Comparison of ENCODE assay signal across 8 cellular contexts in the genomic region with DNA sequence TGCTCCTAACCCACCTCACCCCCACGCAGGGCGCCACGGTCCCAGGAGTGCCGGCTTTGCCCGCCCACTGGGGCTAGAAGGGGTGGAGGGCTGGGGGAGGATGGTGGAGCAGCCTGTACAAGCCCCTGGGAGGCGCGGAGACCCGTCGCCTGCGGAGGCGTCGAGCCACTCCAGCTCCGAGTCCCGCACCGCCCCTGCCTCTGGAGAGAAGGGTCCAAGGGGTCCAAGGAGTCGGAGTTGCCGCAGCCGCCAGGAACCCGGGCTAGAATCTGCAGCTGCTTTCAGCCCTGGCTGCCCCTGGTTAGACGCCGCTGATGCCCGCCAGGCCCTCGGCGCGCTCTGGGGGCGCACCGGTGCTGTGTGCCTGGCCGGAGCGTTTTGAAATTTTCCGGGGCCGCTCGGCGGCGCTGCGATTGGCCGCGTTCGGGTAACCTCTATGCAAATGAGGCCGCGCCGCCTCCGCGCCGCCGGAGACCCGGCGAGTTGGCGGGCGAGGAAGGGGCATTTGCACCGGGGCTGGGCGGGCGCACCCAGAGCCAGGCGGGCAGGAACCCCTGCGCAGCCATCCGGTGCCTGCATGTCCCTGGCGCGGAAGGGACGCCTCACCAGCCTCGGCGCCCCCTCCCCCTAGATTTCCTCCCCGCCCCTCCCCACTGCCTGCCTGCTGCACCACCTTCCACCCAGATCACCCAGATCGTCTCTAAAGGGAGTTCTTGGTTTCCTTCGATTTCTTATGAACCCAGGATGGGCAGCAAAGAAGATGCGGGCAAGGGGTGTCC. TPM values are rescaled to one million over a fixed set of nuclear protein-coding genes. Genes with fewer than 3 reads are reported as not detected.
DNase-seq lines count a peak whose midpoint lies in the region; ATAC-seq and TF ChIP-seq lines count a peak whose summit lies in the region.

A gene with protein sequence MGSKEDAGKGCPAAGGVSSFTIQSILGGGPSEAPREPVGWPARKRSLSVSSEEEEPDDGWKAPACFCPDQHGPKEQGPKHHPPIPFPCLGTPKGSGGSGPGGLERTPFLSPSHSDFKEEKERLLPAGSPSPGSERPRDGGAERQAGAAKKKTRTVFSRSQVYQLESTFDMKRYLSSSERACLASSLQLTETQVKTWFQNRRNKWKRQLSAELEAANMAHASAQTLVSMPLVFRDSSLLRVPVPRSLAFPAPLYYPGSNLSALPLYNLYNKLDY (plus strand): TSS at position 502 of the 779 bp plus-strand sequence. CDS start 243 bp downstream, at position 745.

- no peaks in the 10 kb centered on the region for H3K9me2 ChIP-seq in hepatocyte (replicated peaks; ENCODE audit: insufficient read depth)

- H3K27me3 ChIP-seq in RWPE2 (ENCODE audit: insufficient read depth, poor library complexity, severe bottlenecking), result peaks cover 99% of the 10 kb centered on the region
- peaks cover 100% of the 10 kb centered on the region for H3K27me3 ChIP-seq in hepatocyte

- WGBS in hepatocyte (ENCODE audit: low lambda C conversion rate, missing lambda C conversion rate), result under 1% methylated on average over 26 of the region's 64 CpGs

- DNase-seq in AG08396 (ENCODE audit: low spot score) (peak; percentile 18), RWPE2 (ENCODE audit: low spot score) (no peak), hepatocyte (ENCODE audit: low spot score) (no peak), NCI-H226 (no peak), T-helper 9 cell (no peak), A172 (ENCODE audit: low spot score) (no peak)

- no peaks in the 10 kb centered on the region for H4K20me1 ChIP-seq in hepatocyte (ENCODE audit: insufficient read depth, poor library complexity, severe bottlenecking)

- H3K79me2 ChIP-seq in hepatocyte, result no peaks in the 10 kb centered on the region

- no peak for TF ChIP-seq CTCF in RWPE2 (IDR thresholded peaks at IDR 0.05; ENCODE audit: poor library complexity, severe bottlenecking)
- no peak for TF ChIP-seq CTCF in hepatocyte (IDR thresholded peaks at IDR 0.05; ENCODE audit: poor library complexity)

- no peak within 1 kb of the TSS for H2AFZ ChIP-seq in hepatocyte

- H3K4me2 ChIP-seq in hepatocyte, result peak within 1 kb of the TSS; percentile 87

- H3K36me3 ChIP-seq in RWPE2 (ENCODE audit: low read depth) (no peaks in the 10 kb centered on the region), hepatocyte (replicated peaks; ENCODE audit: insufficient read depth, low read depth) (no peaks in the 10 kb centered on the region)

- H3K4me1 ChIP-seq in RWPE2 (ENCODE audit: insufficient read depth, poor library complexity, severe bottlenecking) (no peaks in the 10 kb centered on the region), hepatocyte (ENCODE audit: insufficient read depth) (peaks cover 14% of the 10 kb centered on the region)

- ATAC-seq in GM18868 (IDR thresholded peaks at IDR 0.05; ENCODE audit: unreplicated experiment) (peak; percentile 56), RWPE2 (ENCODE audit: low read depth) (peak; percentile 23; the same call in 2 of the 3 replicates), HG03571 (IDR thresholded peaks at IDR 0.05; ENCODE audit: unreplicated experiment) (no peak)

- no peak within 1 kb of the TSS for H3K27ac ChIP-seq in RWPE2 (ENCODE audit: poor library complexity, severe bottlenecking)
- H3K27ac ChIP-seq in hepatocyte, result no peak within 1 kb of the TSS

- no peak within 1 kb of the TSS for H3K4me3 ChIP-seq in RWPE2 (ENCODE audit: severe bottlenecking)
- no peak within 1 kb of the TSS for H3K4me3 ChIP-seq in hepatocyte

- H3K9me3 ChIP-seq in RWPE2 (ENCODE audit: severe bottlenecking) (no peaks in the 10 kb centered on the region), hepatocyte (ENCODE audit: low read depth) (no peaks in the 10 kb centered on the region)

RNA-seq across cellular contexts. Expression of the gene that starts here (rescaled TPM):
- total RNA-seq in hepatocyte, result not detected in 2 replicates
- not detected in 2 replicates for polyA plus RNA-seq in hepatocyte
- total RNA-seq in A172 (2014; rRNA removed; shearing (Covaris generic)), result not detected in 2 replicates
